22 cellular contexts compared by ENCODE assay signal in genomic region chr18:46109386-46109785, GRCh38.
"Had no signal": no experiment of that assay in that cellular context is flagged by ENCODE, and none has a peak within 500 bp of the region (broad histone marks: within the 10 kb centered on the region; RNA-seq: fewer than 3 reads in every experiment).

No MANE protein-coding gene starts in this region.

- H3K27ac Mint-ChIP-seq: memory B cell; mesothelial cell of epicardium; natural killer cell treated with Interleukin-12 subunit alpha and Interleukin-12 subunit beta and Interleukin-15 and Interleukin-18, amount 100 ng/mL, for 72 hours; neural progenitor cell had no signal

- H3K4me2 ChIP-seq: neural progenitor cell, smooth muscle cell had no signal

- H3K27ac ChIP-seq: esophagus squamous epithelium, gastroesophageal sphincter, left ventricle myocardium inferior, lower lobe of right lung, neural progenitor cell, ovary, suprapubic skin, thyroid gland, upper lobe of left lung, uterus had no signal

- H3K4me3 Mint-ChIP-seq: memory B cell; mesothelial cell of epicardium; natural killer cell treated with Interleukin-12 subunit alpha and Interleukin-12 subunit beta and Interleukin-15 and Interleukin-18, amount 100 ng/mL, for 72 hours; neural progenitor cell had no signal

- H3K4me1 ChIP-seq: neural progenitor cell, uterus had no signal

- H3K4me3 ChIP-seq: esophagus squamous epithelium, gastroesophageal sphincter, left ventricle myocardium inferior, lower lobe of right lung, neural progenitor cell, ovary, smooth muscle cell, suprapubic skin, thyroid gland, upper lobe of left lung, uterus had no signal

- H3K36me3 ChIP-seq: ovary, thyroid gland, uterus had no signal

- H3K9ac ChIP-seq: neural progenitor cell had no signal

- H3K9me3 Mint-ChIP-seq: memory B cell; natural killer cell treated with Interleukin-12 subunit alpha and Interleukin-12 subunit beta and Interleukin-15 and Interleukin-18, amount 100 ng/mL, for 72 hours; neural progenitor cell had no signal

- H3K27me3 ChIP-seq: esophagus squamous epithelium, gastroesophageal sphincter, neural progenitor cell, ovary, suprapubic skin, thyroid gland, upper lobe of left lung, uterus had no signal

- ATAC-seq: gastroesophageal sphincter; lower lobe of right lung; natural killer cell treated with Interleukin-12 subunit alpha and Interleukin-12 subunit beta and Interleukin-15 and Interleukin-18, amount 100 ng/mL, for 72 hours; right cardiac atrium had no signal

- H3K27me3 Mint-ChIP-seq: memory B cell; natural killer cell treated with Interleukin-12 subunit alpha and Interleukin-12 subunit beta and Interleukin-15 and Interleukin-18, amount 100 ng/mL, for 72 hours had no signal

- H2AFZ ChIP-seq: neural progenitor cell had no signal

- DNase-seq: effector memory CD4-positive, alpha-beta T cell; esophagus squamous epithelium; foreskin fibroblast; glutamatergic neuron; islet precursor cell; left ventricle myocardium inferior; lower lobe of right lung; nucleus accumbens; ovary; right cardiac atrium; stimulated activated CD4-positive, alpha-beta T cell treated with anti-CD3 and anti-CD28 coated beads, Interleukin-2, amount 100 ng/mL, for 48 hours; stimulated activated naive CD4-positive, alpha-beta T cell treated with Interleukin-2 at 50 U/mL for 16 hours; thyroid gland; upper lobe of left lung; uterus had no signal

- H3K9me3 ChIP-seq: esophagus squamous epithelium, gastroesophageal sphincter, left ventricle myocardium inferior, lower lobe of right lung, ovary, suprapubic skin, thyroid gland, upper lobe of left lung, uterus had no signal
